ENCODE assay signal across 1 cellular context in the genomic region with DNA sequence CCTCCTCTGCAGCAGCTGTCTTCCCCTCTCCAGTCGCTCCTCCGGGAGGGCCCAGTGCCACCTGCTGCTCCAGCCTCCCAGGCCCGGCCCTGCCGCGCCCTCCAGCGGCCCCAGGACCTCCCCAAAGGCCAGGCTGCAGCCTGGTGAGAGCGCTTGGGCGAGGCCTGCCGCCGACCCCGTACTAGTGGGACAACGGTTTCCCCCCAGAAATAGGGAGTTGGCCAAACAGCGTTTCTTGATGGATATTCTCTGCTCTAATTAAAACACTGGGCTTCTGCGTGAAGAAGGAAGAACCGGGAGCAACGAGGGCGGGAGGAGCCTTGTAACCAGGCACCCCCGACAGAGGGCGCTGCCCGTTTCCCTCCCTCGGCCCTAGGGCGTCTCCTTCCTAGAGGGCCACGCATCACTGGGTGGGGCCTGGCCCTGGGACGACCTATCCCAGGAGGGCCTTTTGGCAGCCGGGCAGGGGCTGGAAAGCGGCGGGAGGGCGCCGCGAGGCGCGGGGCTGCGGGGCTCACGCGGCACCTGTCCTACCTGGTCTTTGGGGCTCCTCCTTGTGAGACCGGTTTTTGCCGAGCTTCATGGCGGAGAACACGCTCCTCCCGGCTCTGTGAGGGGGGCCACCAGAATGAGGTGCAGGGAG.
TF ChIP-seq lines count a peak whose summit lies in the region.

No MANE protein-coding gene starts in this region.

TF ChIP-seq in GM12878, 131 proteins besides CTCF, POLR2A, EP300 and RAD21 (continued from another document):
- TF ChIP-seq ZBTB33 (IDR thresholded peaks at IDR 0.05): no peak
- 0 out of 2 replicates have a peak, but pooled peaks have one; percentile 37 for TF ChIP-seq IKZF1 (conservative IDR thresholded peaks at IDR 0.05)
- TF ChIP-seq RB1 (IDR thresholded peaks at IDR 0.05; ENCODE audit: borderline replicate concordance): peak; percentile 67; the same call in 1 of the 2 replicates
- no peak for TF ChIP-seq RAD51 (IDR thresholded peaks at IDR 0.05)
- no peak for TF ChIP-seq SKIL (IDR thresholded peaks at IDR 0.05; ENCODE audit: low read depth, poor library complexity, severe bottlenecking)
- no peak for TF ChIP-seq WRNIP1 (IDR thresholded peaks at IDR 0.05; ENCODE audit: borderline replicate concordance, low read depth, low read length)
- TF ChIP-seq ZNF592 (IDR thresholded peaks at IDR 0.05): no peak
- TF ChIP-seq ASH2L (IDR thresholded peaks at IDR 0.05; ENCODE audit: borderline replicate concordance, low read depth): no peak
- TF ChIP-seq SUPT20H (IDR thresholded peaks at IDR 0.05; ENCODE audit: borderline replicate concordance, control insufficient read depth, low read depth, low read length): no peak
- peak; percentile 48; the same call in 1 of the 2 replicates for TF ChIP-seq SMC3 (IDR thresholded peaks at IDR 0.05; ENCODE audit: borderline replicate concordance, low read length)
- TF ChIP-seq RELB (IDR thresholded peaks at IDR 0.05; ENCODE audit: low read depth): no peak
- TF ChIP-seq TCF7 (IDR thresholded peaks at IDR 0.05; ENCODE audit: borderline replicate concordance): no peak
- no peak for TF ChIP-seq IRF4 (IDR thresholded peaks at IDR 0.05; ENCODE audit: low read depth, low read length)
- no peak for TF ChIP-seq HDGF (IDR thresholded peaks at IDR 0.05)
- TF ChIP-seq EED (IDR thresholded peaks at IDR 0.05; ENCODE audit: low read depth): no peak
- TF ChIP-seq GATAD2B (conservative IDR thresholded peaks at IDR 0.05; ENCODE audit: low read depth): no peak
- TF ChIP-seq, protein P1, sequence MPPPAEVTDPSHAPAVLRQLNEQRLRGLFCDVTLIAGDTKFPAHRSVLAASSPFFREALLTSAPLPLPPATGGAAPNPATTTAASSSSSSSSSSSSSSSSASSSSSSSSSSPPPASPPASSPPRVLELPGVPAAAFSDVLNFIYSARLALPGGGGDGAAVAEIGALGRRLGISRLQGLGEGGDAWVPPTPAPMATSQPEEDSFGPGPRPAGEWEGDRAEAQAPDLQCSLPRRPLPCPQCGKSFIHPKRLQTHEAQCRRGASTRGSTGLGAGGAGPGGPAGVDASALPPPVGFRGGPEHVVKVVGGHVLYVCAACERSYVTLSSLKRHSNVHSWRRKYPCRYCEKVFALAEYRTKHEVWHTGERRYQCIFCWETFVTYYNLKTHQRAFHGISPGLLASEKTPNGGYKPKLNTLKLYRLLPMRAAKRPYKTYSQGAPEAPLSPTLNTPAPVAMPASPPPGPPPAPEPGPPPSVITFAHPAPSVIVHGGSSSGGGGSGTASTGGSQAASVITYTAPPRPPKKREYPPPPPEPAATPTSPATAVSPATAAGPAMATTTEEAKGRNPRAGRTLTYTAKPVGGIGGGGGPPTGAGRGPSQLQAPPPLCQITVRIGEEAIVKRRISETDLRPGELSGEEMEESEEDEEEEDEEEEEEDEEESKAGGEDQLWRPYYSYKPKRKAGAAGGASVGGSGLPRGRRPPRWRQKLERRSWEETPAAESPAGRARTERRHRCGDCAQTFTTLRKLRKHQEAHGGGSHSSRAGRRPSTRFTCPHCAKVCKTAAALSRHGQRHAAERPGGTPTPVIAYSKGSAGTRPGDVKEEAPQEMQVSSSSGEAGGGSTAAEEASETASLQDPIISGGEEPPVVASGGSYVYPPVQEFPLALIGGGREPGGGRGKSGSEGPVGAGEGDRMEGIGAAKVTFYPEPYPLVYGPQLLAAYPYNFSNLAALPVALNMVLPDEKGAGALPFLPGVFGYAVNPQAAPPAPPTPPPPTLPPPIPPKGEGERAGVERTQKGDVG (CRISPR knock-in tag; IDR thresholded peaks at IDR 0.05): no peak
- TF ChIP-seq MEF2A (IDR thresholded peaks at IDR 0.05; ENCODE audit: insufficient read depth, low read depth, low read length): no peak
- TF ChIP-seq, protein P2, sequence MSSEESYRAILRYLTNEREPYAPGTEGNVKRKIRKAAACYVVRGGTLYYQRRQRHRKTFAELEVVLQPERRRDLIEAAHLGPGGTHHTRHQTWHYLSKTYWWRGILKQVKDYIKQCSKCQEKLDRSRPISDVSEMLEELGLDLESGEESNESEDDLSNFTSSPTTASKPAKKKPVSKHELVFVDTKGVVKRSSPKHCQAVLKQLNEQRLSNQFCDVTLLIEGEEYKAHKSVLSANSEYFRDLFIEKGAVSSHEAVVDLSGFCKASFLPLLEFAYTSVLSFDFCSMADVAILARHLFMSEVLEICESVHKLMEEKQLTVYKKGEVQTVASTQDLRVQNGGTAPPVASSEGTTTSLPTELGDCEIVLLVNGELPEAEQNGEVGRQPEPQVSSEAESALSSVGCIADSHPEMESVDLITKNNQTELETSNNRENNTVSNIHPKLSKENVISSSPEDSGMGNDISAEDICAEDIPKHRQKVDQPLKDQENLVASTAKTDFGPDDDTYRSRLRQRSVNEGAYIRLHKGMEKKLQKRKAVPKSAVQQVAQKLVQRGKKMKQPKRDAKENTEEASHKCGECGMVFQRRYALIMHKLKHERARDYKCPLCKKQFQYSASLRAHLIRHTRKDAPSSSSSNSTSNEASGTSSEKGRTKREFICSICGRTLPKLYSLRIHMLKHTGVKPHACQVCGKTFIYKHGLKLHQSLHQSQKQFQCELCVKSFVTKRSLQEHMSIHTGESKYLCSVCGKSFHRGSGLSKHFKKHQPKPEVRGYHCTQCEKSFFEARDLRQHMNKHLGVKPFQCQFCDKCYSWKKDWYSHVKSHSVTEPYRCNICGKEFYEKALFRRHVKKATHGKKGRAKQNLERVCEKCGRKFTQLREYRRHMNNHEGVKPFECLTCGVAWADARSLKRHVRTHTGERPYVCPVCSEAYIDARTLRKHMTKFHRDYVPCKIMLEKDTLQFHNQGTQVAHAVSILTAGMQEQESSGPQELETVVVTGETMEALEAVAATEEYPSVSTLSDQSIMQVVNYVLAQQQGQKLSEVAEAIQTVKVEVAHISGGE (CRISPR knock-in tag; IDR thresholded peaks at IDR 0.05): no peak
- 0 out of 2 replicates have a peak, but pooled peaks have one; percentile 14 for TF ChIP-seq YY1 (IDR thresholded peaks at IDR 0.05; ENCODE audit: low read depth, low read length)
- no peak for TF ChIP-seq JUND (IDR thresholded peaks at IDR 0.05; ENCODE audit: low read depth, low read length)
- TF ChIP-seq ZNF274 (IDR thresholded peaks at IDR 0.05; ENCODE audit: insufficient read depth, insufficient read length): no peak
- no peak for TF ChIP-seq ETV6 (conservative IDR thresholded peaks at IDR 0.05 in 1 of 2, IDR thresholded peaks at IDR 0.05 in 1 of 2; ENCODE audit: borderline replicate concordance in 1 of 2, low read depth in 1 of 2)
- TF ChIP-seq EZH2 (IDR thresholded peaks at IDR 0.05; ENCODE audit: borderline replicate concordance, control insufficient read depth, low read depth, low read length): no peak
- TF ChIP-seq ZNF207 (IDR thresholded peaks at IDR 0.05; ENCODE audit: borderline replicate concordance): no peak
- TF ChIP-seq SUZ12 (IDR thresholded peaks at IDR 0.05; ENCODE audit: unreplicated experiment): no peak
- TF ChIP-seq, protein P3, sequence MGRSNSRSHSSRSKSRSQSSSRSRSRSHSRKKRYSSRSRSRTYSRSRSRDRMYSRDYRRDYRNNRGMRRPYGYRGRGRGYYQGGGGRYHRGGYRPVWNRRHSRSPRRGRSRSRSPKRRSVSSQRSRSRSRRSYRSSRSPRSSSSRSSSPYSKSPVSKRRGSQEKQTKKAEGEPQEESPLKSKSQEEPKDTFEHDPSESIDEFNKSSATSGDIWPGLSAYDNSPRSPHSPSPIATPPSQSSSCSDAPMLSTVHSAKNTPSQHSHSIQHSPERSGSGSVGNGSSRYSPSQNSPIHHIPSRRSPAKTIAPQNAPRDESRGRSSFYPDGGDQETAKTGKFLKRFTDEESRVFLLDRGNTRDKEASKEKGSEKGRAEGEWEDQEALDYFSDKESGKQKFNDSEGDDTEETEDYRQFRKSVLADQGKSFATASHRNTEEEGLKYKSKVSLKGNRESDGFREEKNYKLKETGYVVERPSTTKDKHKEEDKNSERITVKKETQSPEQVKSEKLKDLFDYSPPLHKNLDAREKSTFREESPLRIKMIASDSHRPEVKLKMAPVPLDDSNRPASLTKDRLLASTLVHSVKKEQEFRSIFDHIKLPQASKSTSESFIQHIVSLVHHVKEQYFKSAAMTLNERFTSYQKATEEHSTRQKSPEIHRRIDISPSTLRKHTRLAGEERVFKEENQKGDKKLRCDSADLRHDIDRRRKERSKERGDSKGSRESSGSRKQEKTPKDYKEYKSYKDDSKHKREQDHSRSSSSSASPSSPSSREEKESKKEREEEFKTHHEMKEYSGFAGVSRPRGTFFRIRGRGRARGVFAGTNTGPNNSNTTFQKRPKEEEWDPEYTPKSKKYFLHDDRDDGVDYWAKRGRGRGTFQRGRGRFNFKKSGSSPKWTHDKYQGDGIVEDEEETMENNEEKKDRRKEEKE (IDR thresholded peaks at IDR 0.05): no peak
- no peak for TF ChIP-seq ZZZ3 (IDR thresholded peaks at IDR 0.05; ENCODE audit: control insufficient read depth, insufficient read length, low read depth)
- TF ChIP-seq BACH1 (IDR thresholded peaks at IDR 0.05; ENCODE audit: borderline replicate concordance): no peak
- TF ChIP-seq CHD4 (IDR thresholded peaks at IDR 0.05): no peak
TF ChIP-seq in GM12878: peak in this region for 5.
